ENCODE assay signal across 26 cellular contexts in the genomic region with DNA sequence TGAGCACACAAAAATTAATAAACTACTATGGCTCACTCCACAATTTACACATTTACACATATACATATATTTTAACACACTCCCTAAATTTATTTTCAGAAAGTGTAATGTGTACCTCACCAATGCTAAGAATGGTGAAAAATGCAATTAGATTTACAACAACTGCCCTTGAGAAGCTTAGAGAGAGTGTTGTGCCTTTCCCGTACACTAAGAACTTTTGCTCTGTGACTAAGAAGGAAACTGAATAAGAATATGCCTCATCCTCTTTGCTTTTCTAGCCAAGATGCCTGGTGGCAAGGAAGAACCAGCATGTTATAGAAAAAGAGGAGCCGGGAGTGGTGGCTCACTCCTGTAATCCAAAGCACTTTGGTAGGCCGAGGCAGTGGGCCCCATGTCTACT.
DNase-seq lines count a peak whose midpoint lies in the region; ATAC-seq, FAIRE-seq and TF ChIP-seq lines count a peak whose summit lies in the region.
"Had no signal": no experiment of that assay in that cellular context is flagged by ENCODE, and none has a peak within 500 bp of the region (broad histone marks: within the 10 kb centered on the region; RNA-seq: fewer than 3 reads in every experiment).

No MANE protein-coding gene starts in this region.

- ATAC-seq in activated CD4-positive, alpha-beta T cell treated with anti-CD3 and anti-CD28 coated beads for 36 hours = peak; percentile 44
- peak; percentile 61 for ATAC-seq in activated T-helper 17 cell treated with anti-CD3 and anti-CD28 coated beads, Interleukin-2, amount 50 U/mL, for 72 hours (replicated peaks)
- ATAC-seq in HG02970 (IDR thresholded peaks at IDR 0.05; ENCODE audit: low FRiP score, unreplicated experiment) (no peak), HG03565 (IDR thresholded peaks at IDR 0.05; ENCODE audit: unreplicated experiment) (no peak)
- ATAC-seq: GM12878 had no signal

- H3K9me3 ChIP-seq in esophagus muscularis mucosa = no peaks in the 10 kb centered on the region
- H3K9me3 ChIP-seq: BE2C had no signal

- no peak for DNase-seq in activated CD4-positive, alpha-beta T cell treated with anti-CD3 and anti-CD28 coated beads for 36 hours
- DNase-seq in activated CD4-positive, alpha-beta T cell treated with anti-CD3 and anti-CD28 coated beads, Interleukin-2, amount 10 ng/mL, durations not matched to agents 7 days and 5 days = no peak
- peak; percentile 47 for DNase-seq in esophagus muscularis mucosa (ENCODE audit: extremely low spot score)
- no peak for DNase-seq in medulla oblongata (ENCODE audit: extremely low spot score)
- no peak for DNase-seq in RCC 7860 (ENCODE audit: low spot score)
- DNase-seq: BE2C; CD4-positive, CD25-positive, alpha-beta regulatory T cell; GDM1; HCEC 1CT; NCI-H1092; NCI-H1417 treated with DMSO at 0.1 percent for 48 hours; NCI-H1694 treated with DMSO at 0.1 percent for 48 hours; NCI-H2081 treated with DMSO at 0.1 percent for 48 hours; NCI-H2171; NCI-H226; NCI-H510A; NCI-H69; SHP77 treated with DMSO at 0.1 percent for 48 hours had no signal

- no peaks in the 10 kb centered on the region for H3K27me3 Mint-ChIP-seq in activated CD4-positive, alpha-beta T cell treated with anti-CD3 and anti-CD28 coated beads for 36 hours
- H3K27me3 Mint-ChIP-seq in activated CD4-positive, alpha-beta T cell treated with anti-CD3 and anti-CD28 coated beads, Interleukin-2, amount 10 ng/mL, durations not matched to agents 7 days and 5 days = no peaks in the 10 kb centered on the region
- H3K27me3 Mint-ChIP-seq in activated T-helper 17 cell treated with anti-CD3 and anti-CD28 coated beads, Interleukin-2, amount 50 U/mL, for 72 hours = no peaks in the 10 kb centered on the region
- H3K27me3 Mint-ChIP-seq: CD4-positive, CD25-positive, alpha-beta regulatory T cell had no signal

- no peaks in the 10 kb centered on the region for H3K4me1 ChIP-seq in esophagus muscularis mucosa
- H3K4me1 ChIP-seq: BE2C had no signal

- H3K27ac Mint-ChIP-seq in activated CD4-positive, alpha-beta T cell treated with anti-CD3 and anti-CD28 coated beads for 36 hours = no peak overlapping the region
- H3K27ac Mint-ChIP-seq in activated CD4-positive, alpha-beta T cell treated with anti-CD3 and anti-CD28 coated beads, Interleukin-2, amount 10 ng/mL, durations not matched to agents 7 days and 5 days = no peak overlapping the region
- H3K27ac Mint-ChIP-seq in activated T-helper 17 cell treated with anti-CD3 and anti-CD28 coated beads, Interleukin-2, amount 50 U/mL, for 72 hours = no peak overlapping the region
- H3K27ac Mint-ChIP-seq: CD4-positive, CD25-positive, alpha-beta regulatory T cell had no signal

- WGBS in esophagus muscularis mucosa = 85% methylated on average over 3 of the region's 3 CpGs

- no peak overlapping the region for H3K27ac ChIP-seq in esophagus muscularis mucosa (replicated peaks in 1 of 4)
- H3K27ac ChIP-seq: 22Rv1, HL-60 had no signal

- H3K9me3 Mint-ChIP-seq in activated CD4-positive, alpha-beta T cell treated with anti-CD3 and anti-CD28 coated beads for 36 hours (ENCODE audit: low read depth) = no peaks in the 10 kb centered on the region
- H3K9me3 Mint-ChIP-seq in activated CD4-positive, alpha-beta T cell treated with anti-CD3 and anti-CD28 coated beads, Interleukin-2, amount 10 ng/mL, durations not matched to agents 7 days and 5 days = no peaks in the 10 kb centered on the region
- H3K9me3 Mint-ChIP-seq in activated T-helper 17 cell treated with anti-CD3 and anti-CD28 coated beads, Interleukin-2, amount 50 U/mL, for 72 hours = no peaks in the 10 kb centered on the region
- H3K9me3 Mint-ChIP-seq: CD4-positive, CD25-positive, alpha-beta regulatory T cell had no signal

- TF ChIP-seq EP300 in esophagus muscularis mucosa (IDR thresholded peaks at IDR 0.05) = no peak

- H3K36me3 ChIP-seq in esophagus muscularis mucosa = no peaks in the 10 kb centered on the region
- H3K36me3 ChIP-seq: BE2C had no signal

- FAIRE-seq in RCC 7860 (lab: Jason Lieb, UNC) = no peak
- FAIRE-seq: D721Med, GM12878, H1 had no signal

- CTCF ChIA-PET in activated CD4-positive, alpha-beta T cell treated with anti-CD3 and anti-CD28 coated beads for 36 hours (lab: Charles Lee) = interaction anchor here (0.6 kb wide), 1 partner anchor 786 kb away, joined by 4 read pairs; no protein-coding TSS in a partner anchor
- CTCF ChIA-PET in activated CD4-positive, alpha-beta T cell treated with anti-CD3 and anti-CD28 coated beads, Interleukin-2, amount 10 ng/mL, durations not matched to agents 7 days and 5 days (lab: Charles Lee) = interaction anchor here (0.8 kb wide), 1 partner anchor 9 kb away, joined by 3 read pairs; no protein-coding TSS in a partner anchor

- no peaks in the 10 kb centered on the region for H3K36me3 Mint-ChIP-seq in activated CD4-positive, alpha-beta T cell treated with anti-CD3 and anti-CD28 coated beads for 36 hours (ENCODE audit: low read depth)
- no peaks in the 10 kb centered on the region for H3K36me3 Mint-ChIP-seq in activated CD4-positive, alpha-beta T cell treated with anti-CD3 and anti-CD28 coated beads, Interleukin-2, amount 10 ng/mL, durations not matched to agents 7 days and 5 days (ENCODE audit: low read depth)
- no peaks in the 10 kb centered on the region for H3K36me3 Mint-ChIP-seq in activated T-helper 17 cell treated with anti-CD3 and anti-CD28 coated beads, Interleukin-2, amount 50 U/mL, for 72 hours (ENCODE audit: low read depth)
- H3K36me3 Mint-ChIP-seq: CD4-positive, CD25-positive, alpha-beta regulatory T cell had no signal

- TF ChIP-seq CTCF in esophagus muscularis mucosa (IDR thresholded peaks at IDR 0.05) = no peak

- H3K27me3 ChIP-seq in esophagus muscularis mucosa = no peaks in the 10 kb centered on the region
- H3K27me3 ChIP-seq: BE2C had no signal

- no peak overlapping the region for H3K4me3 Mint-ChIP-seq in activated CD4-positive, alpha-beta T cell treated with anti-CD3 and anti-CD28 coated beads for 36 hours
- no peak overlapping the region for H3K4me3 Mint-ChIP-seq in activated CD4-positive, alpha-beta T cell treated with anti-CD3 and anti-CD28 coated beads, Interleukin-2, amount 10 ng/mL, durations not matched to agents 7 days and 5 days
- H3K4me3 Mint-ChIP-seq in activated T-helper 17 cell treated with anti-CD3 and anti-CD28 coated beads, Interleukin-2, amount 50 U/mL, for 72 hours = no peak overlapping the region
- H3K4me3 Mint-ChIP-seq: CD4-positive, CD25-positive, alpha-beta regulatory T cell had no signal

- H3K4me3 ChIP-seq in esophagus muscularis mucosa = no peak overlapping the region
- H3K4me3 ChIP-seq: GM12878 had no signal

- POLR2A ChIA-PET in activated CD4-positive, alpha-beta T cell treated with anti-CD3 and anti-CD28 coated beads for 36 hours (lab: Charles Lee) = no interaction called here
- POLR2A ChIA-PET in activated CD4-positive, alpha-beta T cell treated with anti-CD3 and anti-CD28 coated beads, Interleukin-2, amount 10 ng/mL, durations not matched to agents 7 days and 5 days (lab: Charles Lee) = no interaction called here

- intact Hi-C loops in activated CD4-positive, alpha-beta T cell treated with anti-CD3 and anti-CD28 coated beads for 36 hours (cut with DNase I, micrococcal nuclease) = no loop called here
- intact Hi-C loops in esophagus muscularis mucosa (cut with DNase I) = no loop called here

- no peaks in the 10 kb centered on the region for H3K4me1 Mint-ChIP-seq in activated CD4-positive, alpha-beta T cell treated with anti-CD3 and anti-CD28 coated beads for 36 hours
- H3K4me1 Mint-ChIP-seq in activated CD4-positive, alpha-beta T cell treated with anti-CD3 and anti-CD28 coated beads, Interleukin-2, amount 10 ng/mL, durations not matched to agents 7 days and 5 days = no peaks in the 10 kb centered on the region
- H3K4me1 Mint-ChIP-seq in activated T-helper 17 cell treated with anti-CD3 and anti-CD28 coated beads, Interleukin-2, amount 50 U/mL, for 72 hours = no peaks in the 10 kb centered on the region
- H3K4me1 Mint-ChIP-seq: CD4-positive, CD25-positive, alpha-beta regulatory T cell had no signal

- no peak for TF ChIP-seq POLR2A in esophagus muscularis mucosa (IDR thresholded peaks at IDR 0.05; ENCODE audit: low read depth)

Comparison
In these comparisons a context has a peak if more than half of its experiments do, and no peak if none do; other contexts are left out.
1. ATAC-seq: peak in activated CD4-positive, alpha-beta T cell treated with anti-CD3 and anti-CD28 coated beads for 36 hours (single experiment) and activated T-helper 17 cell treated with anti-CD3 and anti-CD28 coated beads, Interleukin-2, amount 50 U/mL, for 72 hours (single experiment); none in HG02970 (single experiment) and HG03565 (single experiment).